ENCODE assay signal across 9 cellular contexts in the genomic region with DNA sequence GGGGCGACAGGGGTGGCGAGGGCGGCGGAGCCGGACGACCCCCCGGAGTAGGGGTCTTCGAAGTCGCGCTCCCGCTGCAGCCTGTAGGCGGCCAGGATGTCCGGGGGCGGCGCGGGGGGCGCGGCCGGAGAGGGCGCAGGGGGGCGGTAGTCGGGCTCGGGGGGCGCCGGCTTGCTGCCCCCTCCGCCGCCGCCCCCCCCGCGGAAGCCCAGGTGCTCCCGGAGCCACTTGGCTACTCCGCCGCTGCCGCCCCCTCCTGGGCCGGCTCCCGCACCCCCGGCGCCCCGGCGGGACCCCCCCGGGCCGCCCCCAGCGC. TPM values are rescaled to one million over a fixed set of nuclear protein-coding genes. Genes with fewer than 3 reads are reported as not detected.
A peak's percentile ranks its signal among the peaks of the same experiment; 100 is the strongest.
DNase-seq lines count a peak whose midpoint lies in the region; ATAC-seq and TF ChIP-seq lines count a peak whose summit lies in the region.
"Had no signal": no experiment of that assay in that cellular context is flagged by ENCODE, and none has a peak within 500 bp of the region (broad histone marks: within the 10 kb centered on the region; RNA-seq: fewer than 3 reads in every experiment).

No MANE protein-coding gene starts in this region.

- H3K27ac ChIP-seq in Karpas-422 (ENCODE audit: low read length) (peak overlapping the region; percentile 74), esophagus (ENCODE audit: low read depth in 2 of 2, low read length in 1 of 2) (peak overlapping the region; percentile 50 to 51), ovary (peak overlapping the region; percentile 86 to 97)

- intact Hi-C loops in ovary (cut with DNase I) = loop anchor here in 2 of 4 donors (5.0 to 10.0 kb wide), 2 partner anchors 115 to 473 kb away; partner anchors contain the start of genes B2M (in 1 of the 2) and PATL2 (in 1 of the 2)
- intact Hi-C loops in activated T-helper 1 cell treated with anti-CD3 and anti-CD28 coated beads, Interleukin-12 subunit alpha, Interleukin-12 subunit beta, Interleukin-2, Interleukin-4 antibody, amounts not matched to agents 30 ng/mL and 10 ng/mL and 1 ng/mL, durations not matched to agents 14 hours and 24 hours and 36 hours (cut with micrococcal nuclease) = no loop called here

- CTCF ChIA-PET in BJ (lab: Yijun Ruan, JAX) = interaction anchor here (1.8 to 3.6 kb wide), 3 partner anchors 16 to 24 kb away, joined by 3 to 15 read pairs (median 7); no protein-coding TSS in a partner anchor

- H3K4me2 ChIP-seq in Karpas-422 (ENCODE audit: low read depth, low read length, poor library complexity, severe bottlenecking) = peak overlapping the region; percentile 97

- H3K9me3 ChIP-seq in Karpas-422 (ENCODE audit: low read length) (no peaks in the 10 kb centered on the region), esophagus (ENCODE audit: control insufficient read depth in 2 of 2, insufficient read depth in 1 of 2, low read depth in 1 of 2, low read length in 1 of 2) (no peaks in the 10 kb centered on the region), ovary (no peaks in the 10 kb centered on the region)

- no peak for TF ChIP-seq POLR2A in ovary (IDR thresholded peaks at IDR 0.05)

- H3K4me1 ChIP-seq in Karpas-422 (ENCODE audit: low read length) (peaks cover 52% of the 10 kb centered on the region), esophagus (ENCODE audit: control insufficient read depth in 2 of 2, insufficient read depth in 2 of 2, low read length in 1 of 2) (peaks cover 3 to 8% of the 10 kb centered on the region in 2 donors), ovary (ENCODE audit: insufficient read depth) (peaks cover 6% of the 10 kb centered on the region)

- DNase-seq in BJ (ENCODE audit: low read depth) (no peak), Karpas-422 (no peak), ovary (peak in 1 of 5 donors; percentile 44), NCI-H1930 (lab: John Stamatoyannopoulos, UW) (no peak), GDM1 (lab: John Stamatoyannopoulos, UW) (no peak)
- no peak for DNase-seq in activated T-helper 1 cell treated with anti-CD3 and anti-CD28 coated beads, Interleukin-12 subunit alpha, Interleukin-12 subunit beta, Interleukin-2, Interleukin-4 antibody, amounts not matched to agents 30 ng/mL and 10 ng/mL and 1 ng/mL, durations not matched to agents 14 hours and 24 hours and 36 hours (ENCODE audit: low spot score)

- H3K27me3 Mint-ChIP-seq in activated T-helper 1 cell treated with anti-CD3 and anti-CD28 coated beads, Interleukin-12 subunit alpha, Interleukin-12 subunit beta, Interleukin-2, Interleukin-4 antibody, amounts not matched to agents 30 ng/mL and 10 ng/mL and 1 ng/mL, durations not matched to agents 14 hours and 24 hours and 36 hours (ENCODE audit: insufficient read depth) = peaks cover 7% of the 10 kb centered on the region

- H3K4me3 Mint-ChIP-seq in activated T-helper 1 cell treated with anti-CD3 and anti-CD28 coated beads, Interleukin-12 subunit alpha, Interleukin-12 subunit beta, Interleukin-2, Interleukin-4 antibody, amounts not matched to agents 30 ng/mL and 10 ng/mL and 1 ng/mL, durations not matched to agents 14 hours and 24 hours and 36 hours = no peak overlapping the region

- WGBS in esophagus, 2 donors = 1 to 3% methylated on average over 10 to 43 of the region's 43 CpGs
- WGBS in ovary, 3 donors = 0 to 1% methylated on average over 20 to 43 of the region's 43 CpGs; no CpG with 5 or more reads in 1 of the 3 donors

- H3K4me1 Mint-ChIP-seq in activated T-helper 1 cell treated with anti-CD3 and anti-CD28 coated beads, Interleukin-12 subunit alpha, Interleukin-12 subunit beta, Interleukin-2, Interleukin-4 antibody, amounts not matched to agents 30 ng/mL and 10 ng/mL and 1 ng/mL, durations not matched to agents 14 hours and 24 hours and 36 hours (ENCODE audit: low read depth) = peaks cover 33% of the 10 kb centered on the region

- TF ChIP-seq CTCF in BJ (IDR thresholded peaks at IDR 0.05; ENCODE audit: insufficient read depth, low read depth, low read length) (no peak), ovary (IDR thresholded peaks at IDR 0.05) (no peak)

- no peak for ATAC-seq in HG03439 (IDR thresholded peaks at IDR 0.05; ENCODE audit: unreplicated experiment)

- POLR2A ChIA-PET in BJ (lab: Charles Lee) = no interaction called here

- 0 out of 2 replicates have a peak, but pooled peaks cover 6% of the 10 kb centered on the region for H4K20me1 ChIP-seq in Karpas-422 (ENCODE audit: insufficient read depth, low read depth, low read length)

- peaks cover 55% of the 10 kb centered on the region for H3K79me2 ChIP-seq in Karpas-422 (ENCODE audit: low read length)

- H3K9me3 Mint-ChIP-seq in activated T-helper 1 cell treated with anti-CD3 and anti-CD28 coated beads, Interleukin-12 subunit alpha, Interleukin-12 subunit beta, Interleukin-2, Interleukin-4 antibody, amounts not matched to agents 30 ng/mL and 10 ng/mL and 1 ng/mL, durations not matched to agents 14 hours and 24 hours and 36 hours = no peaks in the 10 kb centered on the region
- H3K9me3 Mint-ChIP-seq: activated naive CD4-positive, alpha-beta T cell treated with anti-CD3 and anti-CD28 coated beads, Interleukin-2, amount 50 U/mL, for 72 hours had no signal

- H2AFZ ChIP-seq in Karpas-422 (ENCODE audit: low read length) = no peak overlapping the region

- peaks cover 2% of the 10 kb centered on the region for H3K36me3 Mint-ChIP-seq in activated T-helper 1 cell treated with anti-CD3 and anti-CD28 coated beads, Interleukin-12 subunit alpha, Interleukin-12 subunit beta, Interleukin-2, Interleukin-4 antibody, amounts not matched to agents 30 ng/mL and 10 ng/mL and 1 ng/mL, durations not matched to agents 14 hours and 24 hours and 36 hours (ENCODE audit: low read depth)
- H3K36me3 Mint-ChIP-seq: activated naive CD4-positive, alpha-beta T cell treated with anti-CD3 and anti-CD28 coated beads, Interleukin-2, amount 50 U/mL, for 72 hours had no signal

- peak overlapping the region; percentile 80 for H3K9ac ChIP-seq in Karpas-422 (ENCODE audit: low read length)

- H3K27me3 ChIP-seq in BJ (ENCODE audit: control insufficient read depth, insufficient read depth, low read length) = no peaks in the 10 kb centered on the region; the same call in 1 of the 2 replicates
- no peaks in the 10 kb centered on the region for H3K27me3 ChIP-seq in Karpas-422 (ENCODE audit: low read length)
- no peaks in the 10 kb centered on the region for H3K27me3 ChIP-seq in esophagus (ENCODE audit: control insufficient read depth in 1 of 2, insufficient read depth in 2 of 2, low read length in 2 of 2)
- no peaks in the 10 kb centered on the region for H3K27me3 ChIP-seq in ovary

- H3K36me3 ChIP-seq in BJ (ENCODE audit: control insufficient read depth, insufficient read depth, low read length) = no peaks in the 10 kb centered on the region; the same call in 1 of the 2 replicates
- H3K36me3 ChIP-seq in Karpas-422 (ENCODE audit: insufficient read depth, low read length) = no peaks in the 10 kb centered on the region
- no peaks in the 10 kb centered on the region for H3K36me3 ChIP-seq in esophagus (ENCODE audit: control insufficient read depth in 2 of 2, insufficient read depth in 2 of 2, low read length in 1 of 2)
- no peaks in the 10 kb centered on the region for H3K36me3 ChIP-seq in ovary

- peak overlapping the region; percentile 67 for H3K4me3 ChIP-seq in BJ (ENCODE audit: low read depth, low read length)
- peak overlapping the region; percentile 72 for H3K4me3 ChIP-seq in Karpas-422 (ENCODE audit: low read length)
- peak overlapping the region; percentile 33 to 53 for H3K4me3 ChIP-seq in esophagus (ENCODE audit: low read depth in 1 of 2, low read length in 2 of 2)
- peak overlapping the region; percentile 94 for H3K4me3 ChIP-seq in ovary

- no peak for TF ChIP-seq EP300 in ovary (IDR thresholded peaks at IDR 0.05)

- H3K9me2 ChIP-seq in Karpas-422 (replicated peaks; ENCODE audit: insufficient read depth, low read length) = no peaks in the 10 kb centered on the region

- no peak overlapping the region for H3K27ac Mint-ChIP-seq in activated T-helper 1 cell treated with anti-CD3 and anti-CD28 coated beads, Interleukin-12 subunit alpha, Interleukin-12 subunit beta, Interleukin-2, Interleukin-4 antibody, amounts not matched to agents 30 ng/mL and 10 ng/mL and 1 ng/mL, durations not matched to agents 14 hours and 24 hours and 36 hours

RNA-seq across cellular contexts. Expression of gene SHF, which starts 0.2 kb away (rescaled TPM):
- polyA plus RNA-seq in BJ (2011; rRNA removed) (3.9 and 5.2 TPM in 2 replicates), esophagus (1 to 10 TPM; 2.1 to 2.4 TPM), ovary (10 to 100 TPM; 17.5 to 31.2 TPM)
- polyA minus RNA-seq in BJ (2011; rRNA and poly(A)+ RNA removed) = 6.8 and 8.5 TPM in 2 replicates
- total RNA-seq in Karpas-422 (2014; rRNA removed; shearing (Covaris generic); ENCODE audit: low replicate concordance) = 10.9 and 35.4 TPM in 2 replicates
- 10 to 100 TPM; 18.3 to 45.3 (median 30.5) TPM for total RNA-seq in ovary
- 14.5 and 16.3 TPM in 2 replicates for total RNA-seq in activated T-helper 1 cell treated with anti-CD3 and anti-CD28 coated beads, Interleukin-12 subunit alpha, Interleukin-12 subunit beta, Interleukin-2, Interleukin-4 antibody, amounts not matched to agents 30 ng/mL and 10 ng/mL and 1 ng/mL, durations not matched to agents 14 hours and 24 hours and 36 hours

RNA-seq across cellular contexts. Expression of gene DUOX1, which starts 57.7 kb away (rescaled TPM):
- polyA plus RNA-seq in BJ (2011; rRNA removed) (0.09 TPM in 1 of 2 replicates, not detected in the other), esophagus (100 to 1,000 TPM in 1 of 2 donors, 10 to 100 TPM in 1; 64.7 to 111 TPM), ovary (under 1 TPM; 0.47 to 0.87 TPM)
- not detected in 2 replicates for polyA minus RNA-seq in BJ (2011; rRNA and poly(A)+ RNA removed)
- not detected in 2 replicates for total RNA-seq in Karpas-422 (2014; rRNA removed; shearing (Covaris generic); ENCODE audit: low replicate concordance)
- 1 to 10 TPM in 5 of 7 donors, under 1 TPM in 2; 0.23 to 9.2 (median 2.2) TPM for total RNA-seq in ovary
- 0.10 and 0.13 TPM in 2 replicates for total RNA-seq in activated T-helper 1 cell treated with anti-CD3 and anti-CD28 coated beads, Interleukin-12 subunit alpha, Interleukin-12 subunit beta, Interleukin-2, Interleukin-4 antibody, amounts not matched to agents 30 ng/mL and 10 ng/mL and 1 ng/mL, durations not matched to agents 14 hours and 24 hours and 36 hours

RNA-seq across cellular contexts. Expression of gene DUOXA1, which starts 57.9 kb away (rescaled TPM):
- polyA plus RNA-seq in BJ (2011; rRNA removed) = not detected in 2 replicates
- not detected in 2 replicates for polyA minus RNA-seq in BJ (2011; rRNA and poly(A)+ RNA removed)
- total RNA-seq in Karpas-422 (2014; rRNA removed; shearing (Covaris generic); ENCODE audit: low replicate concordance) = not detected in 2 replicates
- 100 to 1,000 TPM; 145 to 174 TPM for polyA plus RNA-seq in esophagus
- 1 to 10 TPM in 4 of 7 donors, under 1 TPM in 3; 0.30 to 4.1 (median 1.2) TPM for total RNA-seq in ovary
- polyA plus RNA-seq in ovary = under 1 TPM; 0.51 to 0.77 TPM
- total RNA-seq in activated T-helper 1 cell treated with anti-CD3 and anti-CD28 coated beads, Interleukin-12 subunit alpha, Interleukin-12 subunit beta, Interleukin-2, Interleukin-4 antibody, amounts not matched to agents 30 ng/mL and 10 ng/mL and 1 ng/mL, durations not matched to agents 14 hours and 24 hours and 36 hours = 0.37 TPM in 1 of 2 replicates, not detected in the other

Comparison
In these comparisons a context has a peak if more than half of its experiments do, and no peak if none do; other contexts are left out.
1. H3K4me3 ChIP-seq: peak in every context shown above with its lines; median percentile 94 in ovary; 72 in Karpas-422; 67 in BJ; 43 in esophagus.